26 cellular contexts compared by ENCODE assay signal in genomic region chr2:170380267-170380666, GRCh38.
"Had no signal": no experiment of that assay in that cellular context is flagged by ENCODE, and none has a peak within 500 bp of the region (broad histone marks: within the 10 kb centered on the region; RNA-seq: fewer than 3 reads in every experiment).

No MANE protein-coding gene starts in this region.

- ATAC-seq: stimulated activated effector memory CD8-positive, alpha-beta T cell treated with anti-CD3 and anti-CD28 coated beads, Interleukin-12 subunit alpha, Interleukin-12 subunit beta, amount 100 ng/mL, for 72 hours; stimulated activated memory B cell treated with anti-CD40 and anti-IgM and Interleukin-4, amounts not matched to agents 10 μg/mL and 1 μg/mL and 100 μg/mL, for 72 hours; stimulated activated naive B cell treated with anti-CD40 and anti-IgM and Interleukin-4, amounts not matched to agents 10 μg/mL and 1 μg/mL and 100 μg/mL, for 72 hours; stimulated activated naive CD8-positive, alpha-beta T cell treated with anti-CD3 and anti-CD28 coated beads, Interleukin-15, amount 100 ng/mL, for 72 hours; stimulated activated naive CD8-positive, alpha-beta T cell treated with anti-CD3 and anti-CD28 coated beads, Interleukin-15, Interleukin-2, amounts not matched to agents 100 U/mL and 50 U/mL, for 24 hours; upper lobe of right lung had no signal

- H3K4me3 ChIP-seq: stomach, suprapubic skin, testis, thoracic aorta, thyroid gland, tibial artery, tibial nerve, upper lobe of left lung, upper lobe of right lung, uterus, vagina had no signal

- H3K27me3 ChIP-seq: suprapubic skin, testis, thyroid gland, tibial artery, tibial nerve, upper lobe of left lung, uterus, vagina had no signal

- H3K27ac ChIP-seq: stomach, suprapubic skin, testis, thoracic aorta, thyroid gland, tibial artery, tibial nerve, upper lobe of left lung, upper lobe of right lung, uterus, vagina had no signal

- H3K4me1 ChIP-seq: testis, tibial nerve, upper lobe of left lung, upper lobe of right lung, uterus had no signal

- FAIRE-seq: urothelium cell line had no signal

- H3K36me3 ChIP-seq: stomach, suprapubic skin, thoracic aorta, thyroid gland, tibial artery, tibial nerve, upper lobe of left lung, upper lobe of right lung, uterus, vagina had no signal

- H3K9me3 ChIP-seq: stomach, suprapubic skin, testis, thoracic aorta, thyroid gland, tibial artery, tibial nerve, upper lobe of left lung, upper lobe of right lung, uterus, vagina had no signal

- DNase-seq: stimulated activated CD4-positive, alpha-beta T cell treated with anti-CD3 and anti-CD28 coated beads, Interleukin-2, amount 100 ng/mL, for 48 hours; stimulated activated CD4-positive, alpha-beta T cell treated with anti-CD3 and anti-CD28 coated beads, Interleukin-4, amount 100 ng/mL, for 1 hour; stimulated activated CD4-positive, alpha-beta T cell treated with anti-CD3 and anti-CD28 coated beads, Interleukin-4, amount 100 ng/mL, for 24 hours; stimulated activated CD4-positive, alpha-beta T cell treated with anti-CD3 and anti-CD28 coated beads, Interleukin-4, amount 100 ng/mL, for 4 hours; stimulated activated CD8-positive, alpha-beta memory T cell treated with anti-CD3 and anti-CD28 coated beads, Interleukin-4, amount 100 ng/mL, for 48 hours; stimulated activated naive B cell treated with anti-CD40 and anti-IgM and Interleukin-4, amounts not matched to agents 10 μg/mL and 1 μg/mL and 100 μg/mL, for 72 hours; stimulated activated naive CD4-positive, alpha-beta T cell; stimulated activated naive CD4-positive, alpha-beta T cell treated with Interleukin-2 at 50 U/mL for 16 hours; stimulated activated naive CD8-positive, alpha-beta T cell treated with anti-CD3 and anti-CD28 coated beads, Interleukin-15, amount 100 ng/mL, for 72 hours; stimulated activated naive CD8-positive, alpha-beta T cell treated with anti-CD3 and anti-CD28 coated beads, Interleukin-15, Interleukin-2, amounts not matched to agents 100 U/mL and 50 U/mL, for 24 hours; stomach; substantia nigra; testis; thyroid gland; tibial artery; trophoblast cell; upper lobe of left lung; upper lobe of right lung; uterus had no signal
